1 cellular context compared by ENCODE assay signal in genomic region chr1:156251527-156251926, GRCh38.
A peak's percentile ranks its signal among the peaks of the same experiment; 100 is the strongest.
TF ChIP-seq lines count a peak whose summit lies in the region.

No MANE protein-coding gene starts in this region.

TF ChIP-seq in HEK293, 187 proteins besides CTCF, POLR2A, EP300 and RAD21:
- TF ChIP-seq ZNF341 (tag by site-specific recombination; IDR thresholded peaks at IDR 0.05; ENCODE audit: low read depth) = no peak
- no peak for TF ChIP-seq ZNF530 (tag by site-specific recombination; IDR thresholded peaks at IDR 0.05; ENCODE audit: low read depth)
- no peak for TF ChIP-seq HOXD13 (CRISPR knock-in tag; IDR thresholded peaks at IDR 0.05; ENCODE audit: borderline replicate concordance)
- TF ChIP-seq ZNF394 (tag by site-specific recombination; IDR thresholded peaks at IDR 0.05; ENCODE audit: borderline replicate concordance) = peak; percentile 73; the same call in 1 of the 2 replicates
- no peak for TF ChIP-seq ZNF214 (tag by site-specific recombination; IDR thresholded peaks at IDR 0.05; ENCODE audit: borderline replicate concordance)
